ENCODE assay signal across 9 cellular contexts in the genomic region with DNA sequence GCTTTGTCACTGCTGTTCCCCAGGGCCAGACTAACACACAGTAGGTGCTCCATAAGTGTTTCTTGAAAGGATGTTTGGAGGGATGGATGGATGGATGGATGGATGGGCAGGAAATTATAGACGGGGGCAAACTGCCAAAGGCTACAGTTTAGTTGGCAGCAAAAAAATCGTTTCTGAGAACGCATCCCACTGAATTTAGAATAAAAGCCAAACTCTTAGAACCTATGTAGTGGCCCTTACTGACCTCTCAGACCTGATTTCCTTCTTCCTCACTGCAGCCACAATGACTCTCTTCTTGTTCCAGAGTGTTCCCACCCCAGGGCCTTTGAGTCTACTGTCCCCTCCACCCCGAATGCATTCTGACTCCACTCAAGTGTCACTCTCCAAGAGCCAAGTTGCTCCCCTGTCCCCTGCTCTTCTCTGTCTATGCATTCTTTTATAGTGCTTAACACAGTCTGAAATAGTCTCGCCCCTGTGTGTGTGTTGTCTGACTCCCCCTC. TPM values are rescaled to one million over a fixed set of nuclear protein-coding genes. Genes with fewer than 3 reads are reported as not detected.
DNase-seq lines count a peak whose midpoint lies in the region; ATAC-seq and TF ChIP-seq lines count a peak whose summit lies in the region.
"Had no signal": no experiment of that assay in that cellular context is flagged by ENCODE, and none has a peak within 500 bp of the region (broad histone marks: within the 10 kb centered on the region; RNA-seq: fewer than 3 reads in every experiment).

No MANE protein-coding gene starts in this region.

- H3K4ac ChIP-seq in trophoblast cell (ENCODE audit: low read depth, low read length), result no peak overlapping the region

- H3K14ac ChIP-seq in trophoblast cell (ENCODE audit: low read length), result no peak overlapping the region

- H3K79me1 ChIP-seq in trophoblast cell (ENCODE audit: low read length), result peaks cover 23% of the 10 kb centered on the region

- no peak overlapping the region for H4K8ac ChIP-seq in trophoblast cell (ENCODE audit: low read depth, low read length)

- no peaks in the 10 kb centered on the region for H3K36me3 ChIP-seq in HUES64 (ENCODE audit: insufficient read depth, low read length)
- peaks cover 12 to 14% of the 10 kb centered on the region in 2 experiments for H3K36me3 ChIP-seq in trophoblast cell (ENCODE audit: control insufficient read depth in 1 of 2, insufficient read depth in 2 of 2, low read length in 2 of 2)

- H3K27me3 ChIP-seq in HUES64 (ENCODE audit: insufficient read depth, low read length), result peaks cover 69% of the 10 kb centered on the region
- peaks cover 3% of the 10 kb centered on the region for H3K27me3 ChIP-seq in trophoblast cell (ENCODE audit: insufficient read depth, low read length)

- no peak overlapping the region for H2BK5ac ChIP-seq in trophoblast cell (ENCODE audit: low read depth, low read length, poor library complexity)

- H3K27ac Mint-ChIP-seq in central memory CD8-positive, alpha-beta T cell (ENCODE audit: low read depth), result no peak overlapping the region

- no peak overlapping the region for H4K12ac ChIP-seq in trophoblast cell (ENCODE audit: low read depth, low read length)

- WGBS in HUES64, result 77% methylated on average over 5 of the region's 5 CpGs
- no CpG with 5 or more reads among the region's 5 CpGs for WGBS in trophoblast cell (ENCODE audit: extremely low coverage, insufficient coverage, insufficient read length)

- no peak overlapping the region for H2BK12ac ChIP-seq in trophoblast cell (ENCODE audit: low read length)

- peak; percentile 80 for TF ChIP-seq CTCF in C4-2B (conservative IDR thresholded peaks at IDR 0.05)

- H2BK120ac ChIP-seq in trophoblast cell (ENCODE audit: insufficient read depth, low read length, poor library complexity), result no peak overlapping the region

- 0 out of 2 replicates have a peak overlapping the region, but pooled peaks have one; percentile 23 for H3K4me3 ChIP-seq in HUES64 (ENCODE audit: low read length)
- H3K4me3 ChIP-seq in trophoblast cell (ENCODE audit: low read depth, low read length), result no peak overlapping the region

- H3K9ac ChIP-seq in HUES64 (ENCODE audit: low read depth, low read length) (no peak overlapping the region), trophoblast cell (ENCODE audit: low read length) (no peak overlapping the region)

- H4K91ac ChIP-seq in trophoblast cell (ENCODE audit: low read depth, low read length), result no peak overlapping the region

- no peaks in the 10 kb centered on the region for H3K4me1 Mint-ChIP-seq in central memory CD8-positive, alpha-beta T cell

- no peak for DNase-seq in central memory CD8-positive, alpha-beta T cell (ENCODE audit: low spot score in 2 of 2)
- DNase-seq in trophoblast cell (no peak), retina (no peak), GM03348 (ENCODE audit: low spot score) (no peak)
- DNase-seq: HCEC 1CT had no signal

- peaks cover 91% of the 10 kb centered on the region for H3K27me3 Mint-ChIP-seq in central memory CD8-positive, alpha-beta T cell

- H2AK5ac ChIP-seq in trophoblast cell (ENCODE audit: low read length), result peak overlapping the region; percentile 25

- H3K23ac ChIP-seq in trophoblast cell (ENCODE audit: low read length), result no peak overlapping the region

- H3K27ac ChIP-seq in C4-2B (peak overlapping the region; percentile 78), HUES64 (ENCODE audit: low read depth, low read length) (no peak overlapping the region), trophoblast cell (ENCODE audit: low read depth, low read length) (no peak overlapping the region)

- ATAC-seq in central memory CD8-positive, alpha-beta T cell (replicated peaks; ENCODE audit: extremely low read depth, poor library complexity, severe bottlenecking), result no peak
- ATAC-seq in GM21447 (IDR thresholded peaks at IDR 0.05; ENCODE audit: unreplicated experiment) (no peak), GM18870 (IDR thresholded peaks at IDR 0.05; ENCODE audit: unreplicated experiment) (no peak)

- no peak overlapping the region for H3K18ac ChIP-seq in trophoblast cell (ENCODE audit: low read length)

- peak overlapping the region; percentile 13 for H3K4me2 ChIP-seq in trophoblast cell (ENCODE audit: low read length)

- H3K4me3 Mint-ChIP-seq in central memory CD8-positive, alpha-beta T cell, result peak overlapping the region; percentile 62

- H2AFZ ChIP-seq in trophoblast cell (ENCODE audit: insufficient read depth, low read length, poor library complexity), result no peak overlapping the region

- H3K9me3 ChIP-seq in HUES64 (ENCODE audit: insufficient read depth, low read depth, low read length) (no peaks in the 10 kb centered on the region), trophoblast cell (ENCODE audit: insufficient read depth, low read depth, low read length) (peaks cover 11% of the 10 kb centered on the region)

- H3K36me3 Mint-ChIP-seq in central memory CD8-positive, alpha-beta T cell (ENCODE audit: insufficient read depth), result peaks cover 8% of the 10 kb centered on the region

- no peaks in the 10 kb centered on the region for H3K9me3 Mint-ChIP-seq in central memory CD8-positive, alpha-beta T cell

- peaks cover 5% of the 10 kb centered on the region for H3K79me2 ChIP-seq in trophoblast cell (ENCODE audit: control insufficient read depth, insufficient read depth, low read length, poor library complexity)

- peaks cover 4% of the 10 kb centered on the region; the same call in 1 of the 2 replicates for H3K4me1 ChIP-seq in HUES64 (ENCODE audit: insufficient read depth, low read length)
- H3K4me1 ChIP-seq in trophoblast cell (ENCODE audit: control insufficient read depth in 1 of 2, insufficient read depth in 2 of 2, low read length in 2 of 2), result peaks cover 25 to 38% of the 10 kb centered on the region in 2 experiments

RNA-seq across cellular contexts. Expression of gene GATA2, which starts 5.2 kb away (rescaled TPM):
- polyA plus RNA-seq in HUES64 (2013, experiment 1 of 2), result 0.55 TPM
- polyA plus RNA-seq in HUES64 (2013, experiment 2 of 2), result 0.63 TPM
- 467 and 505 TPM in 2 replicates for polyA plus RNA-seq in trophoblast cell (2013)

RNA-seq across cellular contexts. Expression of gene DNAJB8, which starts 31.5 kb away (rescaled TPM):
- polyA plus RNA-seq in HUES64 (2013, experiment 1 of 2), result not detected
- polyA plus RNA-seq in HUES64 (2013, experiment 2 of 2), result not detected
- polyA plus RNA-seq in trophoblast cell (2013), result not detected in 2 replicates
